In genomic region chr5:141355641-141356040, GRCh38 we compare ENCODE assay signal across 1 cellular context.
TF ChIP-seq lines count a peak whose summit lies in the region.

No MANE protein-coding gene starts in this region.

TF ChIP-seq in K562, 482 proteins besides CTCF, POLR2A, EP300 and RAD21:
- no peak for TF ChIP-seq SIN3A (IDR thresholded peaks at IDR 0.05; ENCODE audit: borderline replicate concordance in 2 of 2, control insufficient read depth in 1 of 2, low read depth in 2 of 2, low read length in 2 of 2)
- TF ChIP-seq BACH1 (tag; IDR thresholded peaks at IDR 0.05) = no peak
- TF ChIP-seq, protein P1, sequence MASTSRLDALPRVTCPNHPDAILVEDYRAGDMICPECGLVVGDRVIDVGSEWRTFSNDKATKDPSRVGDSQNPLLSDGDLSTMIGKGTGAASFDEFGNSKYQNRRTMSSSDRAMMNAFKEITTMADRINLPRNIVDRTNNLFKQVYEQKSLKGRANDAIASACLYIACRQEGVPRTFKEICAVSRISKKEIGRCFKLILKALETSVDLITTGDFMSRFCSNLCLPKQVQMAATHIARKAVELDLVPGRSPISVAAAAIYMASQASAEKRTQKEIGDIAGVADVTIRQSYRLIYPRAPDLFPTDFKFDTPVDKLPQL (IDR thresholded peaks at IDR 0.05; ENCODE audit: extremely low read depth, insufficient read length) = no peak
- TF ChIP-seq PBX2 (CRISPR knock-in tag; IDR thresholded peaks at IDR 0.05; ENCODE audit: low read depth) = no peak
- no peak for TF ChIP-seq PBX2 (tag; conservative IDR thresholded peaks at IDR 0.05; ENCODE audit: low read depth)
- TF ChIP-seq LEF1 (IDR thresholded peaks at IDR 0.05) = no peak
- TF ChIP-seq MYC (IDR thresholded peaks at IDR 0.05; ENCODE audit: low read depth, low read length) = no peak
- no peak for TF ChIP-seq MYC (CRISPR knock-in tag; IDR thresholded peaks at IDR 0.05; ENCODE audit: borderline replicate concordance, low read depth)
- no peak for TF ChIP-seq HNRNPK (IDR thresholded peaks at IDR 0.05; ENCODE audit: low read depth, low read length, poor library complexity, severe bottlenecking)
- TF ChIP-seq KLF16 (IDR thresholded peaks at IDR 0.05) = no peak
- TF ChIP-seq MTA2 (IDR thresholded peaks at IDR 0.05; ENCODE audit: low read depth) = no peak
- no peak for TF ChIP-seq TCF7L2 (IDR thresholded peaks at IDR 0.05; ENCODE audit: low read depth, low read length)
- TF ChIP-seq RB1 (IDR thresholded peaks at IDR 0.05; ENCODE audit: low read depth) = no peak
- TF ChIP-seq SRSF9 (IDR thresholded peaks at IDR 0.05; ENCODE audit: borderline replicate concordance, low read depth, low read length) = no peak
- no peak for TF ChIP-seq BRD9 (IDR thresholded peaks at IDR 0.05; ENCODE audit: low read depth, partially characterized antibody)
- TF ChIP-seq ZNF23 (CRISPR knock-in tag; IDR thresholded peaks at IDR 0.05) = no peak
- no peak for TF ChIP-seq C11orf30 (IDR thresholded peaks at IDR 0.05; ENCODE audit: low read depth)
- no peak for TF ChIP-seq ZNF239 (CRISPR knock-in tag; IDR thresholded peaks at IDR 0.05)
- TF ChIP-seq ZNF592 (IDR thresholded peaks at IDR 0.05) = no peak
TF ChIP-seq in K562: peak in this region for 0.
